8 cellular contexts compared by ENCODE assay signal in the genomic region with DNA sequence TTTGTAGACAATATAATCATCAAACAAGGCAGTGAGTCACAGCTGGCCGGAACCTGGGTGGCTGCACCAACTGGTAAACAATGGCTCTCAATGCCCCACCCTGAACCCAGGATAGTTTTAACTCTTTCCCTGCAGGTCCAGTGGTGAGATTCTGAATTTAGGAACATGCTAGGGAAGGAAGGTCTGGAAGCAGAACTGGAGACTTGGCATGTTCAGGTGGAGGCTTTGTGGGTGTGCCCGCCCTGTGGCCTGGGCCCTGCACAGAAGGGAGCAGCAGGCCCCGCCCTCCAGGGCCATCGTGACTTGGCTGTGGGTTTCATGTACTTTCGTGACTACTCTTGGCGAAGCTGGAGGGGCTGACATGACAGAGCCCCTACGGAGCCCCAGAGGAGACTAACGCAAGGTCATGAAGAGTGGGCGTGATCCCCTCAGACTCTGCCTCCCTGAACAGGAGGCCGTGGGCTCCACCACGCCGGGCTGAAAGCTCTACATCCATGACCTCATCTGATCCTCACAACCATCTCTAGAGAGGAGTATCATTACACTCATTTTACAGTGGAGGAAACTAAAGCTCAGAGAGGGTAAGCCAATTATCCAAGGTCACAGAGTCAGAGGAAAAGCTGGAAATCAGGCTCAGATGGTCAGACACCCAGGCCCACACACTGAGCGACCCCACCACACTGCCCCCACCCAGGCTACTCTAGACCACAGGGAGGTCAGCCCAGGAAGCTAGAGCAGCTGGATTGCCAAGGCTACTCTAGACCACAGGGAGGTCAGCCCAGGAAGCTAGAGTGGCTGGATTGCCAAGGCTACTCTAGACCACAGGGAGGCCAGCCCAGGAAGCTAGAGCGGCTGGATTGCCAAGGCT. TPM values are rescaled to one million over a fixed set of nuclear protein-coding genes. Genes with fewer than 3 reads are reported as not detected.
A peak's percentile ranks its signal among the peaks of the same experiment; 100 is the strongest.
DNase-seq lines count a peak whose midpoint lies in the region; ATAC-seq and TF ChIP-seq lines count a peak whose summit lies in the region.

No MANE protein-coding gene starts in this region.

- CTCF ChIA-PET in activated naive CD4-positive, alpha-beta T cell treated with anti-CD3 and anti-CD28 coated beads for 36 hours (lab: Charles Lee), result interaction anchor here (0.8 to 4.3 kb wide), 6 partner anchors 25 to 177 kb away, joined by 3 to 20 read pairs (median 4); no protein-coding TSS in a partner anchor

- intact Hi-C loops in activated naive CD4-positive, alpha-beta T cell treated with anti-CD3 and anti-CD28 coated beads for 36 hours (cut with micrococcal nuclease), result no loop called here
- intact Hi-C loops in uterus (cut with DNase I; ENCODE audit: low total_unique reads), result loop anchor here (10.0 kb wide), 1 partner anchor 104 kb away; no protein-coding TSS in a partner anchor

- no peaks in the 10 kb centered on the region for H3K9me3 Mint-ChIP-seq in activated naive CD4-positive, alpha-beta T cell treated with anti-CD3 and anti-CD28 coated beads for 36 hours
- no peaks in the 10 kb centered on the region for H3K9me3 Mint-ChIP-seq in activated naive CD4-positive, alpha-beta T cell treated with anti-CD3 and anti-CD28 coated beads, Interleukin-2, amount 50 U/mL, for 72 hours
- no peaks in the 10 kb centered on the region for H3K9me3 Mint-ChIP-seq in central memory CD8-positive, alpha-beta T cell

- no peak for ATAC-seq in activated naive CD4-positive, alpha-beta T cell treated with anti-CD3 and anti-CD28 coated beads, Interleukin-2, amount 50 U/mL, for 72 hours
- no peak for ATAC-seq in central memory CD8-positive, alpha-beta T cell (replicated peaks; ENCODE audit: extremely low read depth, poor library complexity, severe bottlenecking)
- peak; percentile 21 for ATAC-seq in lung (ENCODE audit: insufficient read depth, low FRiP score)
- ATAC-seq in GM19467 (IDR thresholded peaks at IDR 0.05; ENCODE audit: unreplicated experiment), result no peak

- no peak for DNase-seq in activated naive CD4-positive, alpha-beta T cell treated with anti-CD3 and anti-CD28 coated beads for 36 hours
- no peak for DNase-seq in activated naive CD4-positive, alpha-beta T cell treated with anti-CD3 and anti-CD28 coated beads, Interleukin-2, amount 50 U/mL, for 72 hours (ENCODE audit: low spot score in 2 of 2)
- no peak for DNase-seq in central memory CD8-positive, alpha-beta T cell (ENCODE audit: low spot score in 2 of 2)
- DNase-seq in lung (ENCODE audit: low spot score) (no peak), uterus (no peak), GOT3 (lab: John Stamatoyannopoulos, UW) (no peak), NCI-H1105 treated with DMSO at 0.1 percent for 48 hours (lab: John Stamatoyannopoulos, UW) (no peak)

- peaks cover 0 to 28% of the 10 kb centered on the region in 2 donors for H3K4me1 ChIP-seq in lung (ENCODE audit: control insufficient read depth in 2 of 2, insufficient read depth in 2 of 2, low read length in 2 of 2)
- H3K4me1 ChIP-seq in uterus, result no peaks in the 10 kb centered on the region

- H3K27me3 Mint-ChIP-seq in activated naive CD4-positive, alpha-beta T cell treated with anti-CD3 and anti-CD28 coated beads for 36 hours (ENCODE audit: low read depth), result no peaks in the 10 kb centered on the region
- H3K27me3 Mint-ChIP-seq in central memory CD8-positive, alpha-beta T cell, result no peaks in the 10 kb centered on the region

- H3K4me1 Mint-ChIP-seq in activated naive CD4-positive, alpha-beta T cell treated with anti-CD3 and anti-CD28 coated beads for 36 hours (ENCODE audit: low read depth), result no peaks in the 10 kb centered on the region
- peaks cover 15% of the 10 kb centered on the region for H3K4me1 Mint-ChIP-seq in central memory CD8-positive, alpha-beta T cell

- no peak for TF ChIP-seq CTCF in lung (IDR thresholded peaks at IDR 0.05; ENCODE audit: control extremely low read depth, extremely low read depth)
- TF ChIP-seq CTCF in uterus (IDR thresholded peaks at IDR 0.05), result no peak

- 60 to 75% methylated on average over 14 of the region's 14 CpGs for WGBS in lung, 2 donors

- H3K27ac Mint-ChIP-seq in activated naive CD4-positive, alpha-beta T cell treated with anti-CD3 and anti-CD28 coated beads for 36 hours, result peak overlapping the region; percentile 13
- H3K27ac Mint-ChIP-seq in activated naive CD4-positive, alpha-beta T cell treated with anti-CD3 and anti-CD28 coated beads, Interleukin-2, amount 50 U/mL, for 72 hours, result peak overlapping the region in 1 of 2 donors; percentile 13
- H3K27ac Mint-ChIP-seq in central memory CD8-positive, alpha-beta T cell (ENCODE audit: low read depth), result peak overlapping the region; percentile 65

- no peaks in the 10 kb centered on the region for H3K9me3 ChIP-seq in lung (ENCODE audit: control insufficient read depth in 2 of 2, insufficient read depth in 1 of 2, low read length in 1 of 2)
- H3K9me3 ChIP-seq in uterus, result no peaks in the 10 kb centered on the region

- peaks cover 5 to 46% of the 10 kb centered on the region in 2 donors for H3K36me3 ChIP-seq in lung (ENCODE audit: control insufficient read depth in 2 of 2, insufficient read depth in 2 of 2, low read length in 2 of 2)
- no peaks in the 10 kb centered on the region for H3K36me3 ChIP-seq in uterus

- no peak overlapping the region for H3K4me3 Mint-ChIP-seq in activated naive CD4-positive, alpha-beta T cell treated with anti-CD3 and anti-CD28 coated beads for 36 hours
- no peak overlapping the region for H3K4me3 Mint-ChIP-seq in central memory CD8-positive, alpha-beta T cell

- TF ChIP-seq POLR2A in uterus (IDR thresholded peaks at IDR 0.05), result no peak

- no peaks in the 10 kb centered on the region for H3K27me3 ChIP-seq in lung (ENCODE audit: control insufficient read depth, insufficient read depth)
- no peaks in the 10 kb centered on the region for H3K27me3 ChIP-seq in uterus

- H3K4me3 ChIP-seq in lung, result no peak overlapping the region
- H3K4me3 ChIP-seq in uterus, result no peak overlapping the region

- H3K27ac ChIP-seq in lung (ENCODE audit: low read depth in 1 of 2, low read length in 1 of 2), result peak overlapping the region; percentile 54 to 82
- peak overlapping the region; percentile 68 to 81 for H3K27ac ChIP-seq in uterus

- peaks cover 6% of the 10 kb centered on the region for H3K36me3 Mint-ChIP-seq in activated naive CD4-positive, alpha-beta T cell treated with anti-CD3 and anti-CD28 coated beads for 36 hours (ENCODE audit: low read depth)
- peaks cover 0 to 8% of the 10 kb centered on the region in 2 donors for H3K36me3 Mint-ChIP-seq in activated naive CD4-positive, alpha-beta T cell treated with anti-CD3 and anti-CD28 coated beads, Interleukin-2, amount 50 U/mL, for 72 hours
- H3K36me3 Mint-ChIP-seq in central memory CD8-positive, alpha-beta T cell (ENCODE audit: insufficient read depth), result peaks cover 8% of the 10 kb centered on the region

RNA-seq across cellular contexts. Expression of a gene that starts 27.3 kb away (rescaled TPM):
- 1 to 10 TPM; 2.7 to 2.8 TPM for total RNA-seq in activated naive CD4-positive, alpha-beta T cell treated with anti-CD3 and anti-CD28 coated beads for 36 hours
- 10 to 100 TPM; 12.4 to 21.2 TPM for total RNA-seq in activated naive CD4-positive, alpha-beta T cell treated with anti-CD3 and anti-CD28 coated beads, Interleukin-2, amount 50 U/mL, for 72 hours
- 10 to 100 TPM; 30.0 to 43.9 TPM for total RNA-seq in lung
- 10 to 100 TPM; 36.3 to 57.8 TPM for polyA plus RNA-seq in lung
- total RNA-seq in uterus, result 100 to 1,000 TPM in 1 of 4 donors, 10 to 100 TPM in 3; 10.1 to 180 (median 44.0) TPM

RNA-seq across cellular contexts. Expression of a gene that starts 43.7 kb away (rescaled TPM):
- 10 to 100 TPM; 15.0 to 15.3 TPM for total RNA-seq in activated naive CD4-positive, alpha-beta T cell treated with anti-CD3 and anti-CD28 coated beads for 36 hours
- 10 to 100 TPM; 21.4 to 22.0 TPM for total RNA-seq in activated naive CD4-positive, alpha-beta T cell treated with anti-CD3 and anti-CD28 coated beads, Interleukin-2, amount 50 U/mL, for 72 hours
- total RNA-seq in lung, result 10 to 100 TPM; 39.9 to 82.4 TPM
- polyA plus RNA-seq in lung, result 10 to 100 TPM; 26.3 to 39.9 TPM
- total RNA-seq in uterus, result 10 to 100 TPM; 31.7 to 70.4 (median 50.7) TPM

RNA-seq across cellular contexts. Expression of a gene that starts 47.5 kb away (rescaled TPM):
- total RNA-seq in activated naive CD4-positive, alpha-beta T cell treated with anti-CD3 and anti-CD28 coated beads for 36 hours, result 10 to 100 TPM; 80.2 to 85.3 TPM
- 10 to 100 TPM; 74.3 to 75.7 TPM for total RNA-seq in activated naive CD4-positive, alpha-beta T cell treated with anti-CD3 and anti-CD28 coated beads, Interleukin-2, amount 50 U/mL, for 72 hours
- total RNA-seq in lung (10 to 100 TPM; 36.8 to 73.5 TPM), uterus (10 to 100 TPM in 3 of 4 donors, 1 to 10 TPM in 1; 8.7 to 50.9 (median 34.5) TPM)
- 10 to 100 TPM; 11.9 to 37.8 TPM for polyA plus RNA-seq in lung
